19 cellular contexts compared by ENCODE assay signal in the genomic region with DNA sequence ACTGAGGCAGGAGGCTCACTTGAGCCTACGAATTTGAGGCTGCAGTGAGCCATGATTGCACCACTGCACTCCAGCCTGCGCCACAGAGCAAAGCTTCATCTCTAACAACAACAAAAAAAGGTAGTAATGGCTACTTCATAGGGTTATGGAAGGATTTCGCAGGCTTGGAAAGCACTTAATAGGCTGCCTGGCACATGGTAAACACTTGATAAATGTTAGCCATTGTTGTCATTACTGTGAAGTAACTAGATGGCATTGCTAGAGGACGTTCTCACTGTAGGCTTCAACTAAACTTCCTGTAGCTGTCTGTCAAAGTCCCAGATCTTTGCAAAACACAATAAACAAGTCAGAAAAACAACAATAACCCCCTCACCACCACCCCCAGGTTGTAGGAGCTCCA.
DNase-seq lines count a peak whose midpoint lies in the region; ATAC-seq lines count a peak whose summit lies in the region.
"Had no signal": no experiment of that assay in that cellular context is flagged by ENCODE, and none has a peak within 500 bp of the region (broad histone marks: within the 10 kb centered on the region; RNA-seq: fewer than 3 reads in every experiment).

No MANE protein-coding gene starts in this region.

- H3K27me3 Mint-ChIP-seq in activated CD4-positive, alpha-beta T cell treated with anti-CD3 and anti-CD28 coated beads for 36 hours, result peaks cover 4% of the 10 kb centered on the region

- DNase-seq in NCI-H510A treated with DMSO at 0.1 percent for 48 hours (lab: John Stamatoyannopoulos, UW) (peak; percentile 41), NCI-H510A (lab: John Stamatoyannopoulos, UW) (no peak), islet precursor cell (peak; percentile 23), mucosa of gallbladder (ENCODE audit: low spot score) (no peak)
- no peak for DNase-seq in activated CD4-positive, alpha-beta T cell treated with anti-CD3 and anti-CD28 coated beads for 36 hours
- no peak for DNase-seq in activated CD4-positive, alpha-beta T cell treated with anti-CD3 and anti-CD28 coated beads for 48 hours
- DNase-seq: CD4-positive, CD25-positive, alpha-beta regulatory T cell; H9; NCI-H1048; NCI-H1694; NCI-H2171 treated with DMSO at 0.1 percent for 48 hours; NCI-H524 treated with DMSO at 0.1 percent for 48 hours; NCI-H82; NK-92 treated with Interleukin-12 subunit alpha and Interleukin-12 subunit beta, amount 100 ng/mL, for 24 hours; PC-3 had no signal

- H3K27ac ChIP-seq in rectal smooth muscle tissue (ENCODE audit: low read depth, low read length), result peak overlapping the region; percentile 18
- H3K27ac ChIP-seq: BLaER1 had no signal

- H3K4me3 Mint-ChIP-seq in activated CD4-positive, alpha-beta T cell treated with anti-CD3 and anti-CD28 coated beads for 36 hours, result no peak overlapping the region
- H3K4me3 Mint-ChIP-seq: CD4-positive, CD25-positive, alpha-beta regulatory T cell; GM23338; H9 had no signal

- CTCF ChIA-PET in activated CD4-positive, alpha-beta T cell treated with anti-CD3 and anti-CD28 coated beads for 36 hours (lab: Charles Lee), result no interaction called here

- H3K36me3 ChIP-seq in rectal smooth muscle tissue (ENCODE audit: control insufficient read depth, insufficient read depth, low read length), result no peaks in the 10 kb centered on the region
- H3K36me3 ChIP-seq: BLaER1 had no signal

- no peak overlapping the region for H3K9ac ChIP-seq in rectal smooth muscle tissue (ENCODE audit: low read length)
- H3K9ac ChIP-seq: BLaER1 had no signal

- ATAC-seq in activated CD4-positive, alpha-beta T cell treated with anti-CD3 and anti-CD28 coated beads for 36 hours, result no peak
- ATAC-seq: GM23338, PC-3, SK-N-SH treated with all-trans-retinoic acid at 6 μM for 48 hours had no signal

- no peaks in the 10 kb centered on the region for H3K27me3 ChIP-seq in rectal smooth muscle tissue (ENCODE audit: control insufficient read depth, insufficient read depth, low read length)
- H3K27me3 ChIP-seq: BLaER1 had no signal

- H3K4me1 ChIP-seq in rectal smooth muscle tissue (ENCODE audit: control insufficient read depth, insufficient read depth, low read length), result peaks cover 23% of the 10 kb centered on the region
- H3K4me1 ChIP-seq: BLaER1 had no signal

- H3K27ac Mint-ChIP-seq in activated CD4-positive, alpha-beta T cell treated with anti-CD3 and anti-CD28 coated beads for 36 hours, result no peak overlapping the region
- H3K27ac Mint-ChIP-seq: CD4-positive, CD25-positive, alpha-beta regulatory T cell; GM23338 had no signal

- POLR2A ChIA-PET in activated CD4-positive, alpha-beta T cell treated with anti-CD3 and anti-CD28 coated beads for 36 hours (lab: Charles Lee), result no interaction called here

- H3K4me1 Mint-ChIP-seq in activated CD4-positive, alpha-beta T cell treated with anti-CD3 and anti-CD28 coated beads for 36 hours, result no peaks in the 10 kb centered on the region
- H3K4me1 Mint-ChIP-seq: CD4-positive, CD25-positive, alpha-beta regulatory T cell had no signal

- no peak overlapping the region for H3K4me3 ChIP-seq in rectal smooth muscle tissue (ENCODE audit: low read length)
- H3K4me3 ChIP-seq: BLaER1, GM23338 had no signal

- no peaks in the 10 kb centered on the region for H3K9me3 Mint-ChIP-seq in activated CD4-positive, alpha-beta T cell treated with anti-CD3 and anti-CD28 coated beads for 36 hours (ENCODE audit: low read depth)

- H3K36me3 Mint-ChIP-seq in activated CD4-positive, alpha-beta T cell treated with anti-CD3 and anti-CD28 coated beads for 36 hours (ENCODE audit: low read depth), result no peaks in the 10 kb centered on the region
- H3K36me3 Mint-ChIP-seq: CD4-positive, CD25-positive, alpha-beta regulatory T cell had no signal

- intact Hi-C loops in activated CD4-positive, alpha-beta T cell treated with anti-CD3 and anti-CD28 coated beads for 36 hours (cut with DNase I, micrococcal nuclease), result no loop called here

Comparison
In these comparisons a context has a peak if more than half of its experiments do, and no peak if none do; other contexts are left out.
1. DNase-seq: peak in NCI-H510A treated with DMSO at 0.1 percent for 48 hours (single experiment) and islet precursor cell (single experiment); none in NCI-H510A (single experiment), activated CD4-positive, alpha-beta T cell treated with anti-CD3 and anti-CD28 coated beads for 36 hours (single experiment), mucosa of gallbladder (single experiment) and activated CD4-positive, alpha-beta T cell treated with anti-CD3 and anti-CD28 coated beads for 48 hours (single experiment).